11 cellular contexts compared by ENCODE assay signal in the genomic region with DNA sequence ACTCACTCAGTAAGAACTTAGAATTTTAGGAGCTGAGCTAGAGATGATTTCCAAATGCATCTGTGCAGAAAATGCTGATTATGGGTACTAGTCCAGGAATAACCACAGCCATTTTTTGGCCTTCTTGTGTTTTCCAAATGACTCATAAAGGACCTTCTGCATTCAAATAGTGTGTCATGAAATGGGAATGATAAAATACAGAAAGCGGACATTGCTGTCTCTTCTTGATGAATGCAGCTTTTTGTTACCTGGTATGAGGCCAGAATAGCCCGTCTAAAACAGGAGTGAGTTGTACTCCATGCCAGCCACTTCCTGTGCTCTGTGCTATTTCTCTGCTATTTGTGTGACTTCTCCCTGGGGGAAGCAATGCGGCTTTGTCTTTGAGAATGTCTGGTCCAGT. TPM values are rescaled to one million over a fixed set of nuclear protein-coding genes. Genes with fewer than 3 reads are reported as not detected.
A peak's percentile ranks its signal among the peaks of the same experiment; 100 is the strongest.
DNase-seq lines count a peak whose midpoint lies in the region; TF ChIP-seq lines count a peak whose summit lies in the region.
"Had no signal": no experiment of that assay in that cellular context is flagged by ENCODE, and none has a peak within 500 bp of the region (broad histone marks: within the 10 kb centered on the region; RNA-seq: fewer than 3 reads in every experiment).

No MANE protein-coding gene starts in this region.

- peaks cover 0 to 4% of the 10 kb centered on the region in 2 donors for H3K4me1 ChIP-seq in adrenal gland (replicated peaks in 1 of 2)

- peak overlapping the region in 3 of 5 donors; percentile 22 to 44 (median 26) for H3K27ac ChIP-seq in adrenal gland

- no peaks in the 10 kb centered on the region for H3K9me3 ChIP-seq in adrenal gland (replicated peaks in 1 of 3)

- DNase-seq in AG08396 (ENCODE audit: low spot score) = peak; percentile 56
- peak; percentile 33 for DNase-seq in HFF-Myc (ENCODE audit: extremely low read depth, low read depth)
- peak in 5 of 7 donors; percentile 31 to 57 (median 44) for DNase-seq in adrenal gland
- DNase-seq in hepatic stellate cell (ENCODE audit: low spot score) = peak; percentile 64
- no peak for DNase-seq in activated T-cell treated with anti-CD3 and anti-CD28 coated beads, Interleukin-2, amount 50 U/mL, for 48 hours
- DNase-seq in stimulated activated naive CD4-positive, alpha-beta T cell treated with Interleukin-2 at 50 U/mL for 16 hours (lab: John Stamatoyannopoulos, UW) = no peak
- no peak for DNase-seq in NCI-H2029 treated with DMSO at 0.1 percent for 48 hours (lab: John Stamatoyannopoulos, UW)
- DNase-seq in SHP77 (lab: John Stamatoyannopoulos, UW) = no peak
- DNase-seq: CD8-positive, alpha-beta T cell; NCI-H510A treated with DMSO at 0.1 percent for 48 hours had no signal

- TF ChIP-seq POLR2A in adrenal gland (IDR thresholded peaks at IDR 0.05) = no peak

- no peaks in the 10 kb centered on the region for H3K27me3 ChIP-seq in adrenal gland

- TF ChIP-seq CTCF in HFF-Myc (IDR thresholded peaks at IDR 0.05; ENCODE audit: low read depth, low read length, missing control alignments) = no peak
- TF ChIP-seq CTCF in adrenal gland (IDR thresholded peaks at IDR 0.05) = no peak

- intact Hi-C loops in adrenal gland (cut with DNase I) = loop anchor here in 1 of 2 donors (10.0 kb wide), 1 partner anchor 311 kb away; no protein-coding TSS in a partner anchor

- H3K4me3 ChIP-seq in HFF-Myc (replicated peaks; ENCODE audit: low read depth, low read length) = no peak overlapping the region
- no peak overlapping the region for H3K4me3 ChIP-seq in adrenal gland

- no peaks in the 10 kb centered on the region for H3K36me3 ChIP-seq in adrenal gland (replicated peaks in 1 of 2)

- 25 to 39% (median 27%) methylated on average over 3 of the region's 3 CpGs for WGBS in adrenal gland, 4 donors

RNA-seq across cellular contexts. Expression of gene FRMD5, which starts 20.5 kb away (rescaled TPM):
- total RNA-seq in adrenal gland = 10 to 100 TPM in 5 of 8 donors, 1 to 10 TPM in 3; 5.6 to 36.7 (median 12.1) TPM
- 10 to 100 TPM in 1 of 3 donors, 1 to 10 TPM in 2; 2.9 to 49.4 (median 4.1) TPM for polyA plus RNA-seq in adrenal gland
- total RNA-seq: CD8-positive, alpha-beta T cell; T-helper 1 cell treated with Interleukin-12 subunit alpha and Interleukin-12 subunit beta and Interleukin-4 antibody, amounts not matched to agents 30 ng/mL and 1 ng/mL, for 36 hours had no signal

Comparison
In these comparisons a context has a peak if more than half of its experiments do, and no peak if none do; other contexts are left out.
1. DNase-seq: peak in AG08396 (single experiment), HFF-Myc (single experiment), adrenal gland (5 of 7) and hepatic stellate cell (single experiment); none in activated T-cell treated with anti-CD3 and anti-CD28 coated beads, Interleukin-2, amount 50 U/mL, for 48 hours (0 of 2), stimulated activated naive CD4-positive, alpha-beta T cell treated with Interleukin-2 at 50 U/mL for 16 hours (single experiment), NCI-H2029 treated with DMSO at 0.1 percent for 48 hours (single experiment) and SHP77 (0 of 2).